ENCODE assay signal across 24 cellular contexts in genomic region chr13:24195626-24196025, GRCh38.
"Had no signal": no experiment of that assay in that cellular context is flagged by ENCODE, and none has a peak within 500 bp of the region (broad histone marks: within the 10 kb centered on the region; RNA-seq: fewer than 3 reads in every experiment).

No MANE protein-coding gene starts in this region.

- H3K36me3 ChIP-seq: colonic mucosa, gastrocnemius medialis, right atrium auricular region, sigmoid colon, tibial artery had no signal

- DNase-seq: colonic mucosa; effector CD8-positive, alpha-beta T cell; endodermal cell; foreskin fibroblast; gastrocnemius medialis; head of caudate nucleus; kidney glomerular epithelial cell; mesenchymal stem cell; mucosa of descending colon; naive B cell; nephron progenitor cell; nucleus accumbens; posterior cingulate gyrus; sigmoid colon; stimulated activated CD4-positive, alpha-beta T cell treated with anti-CD3 and anti-CD28 coated beads, Interleukin-2, amount 100 ng/mL, for 24 hours; stimulated activated CD4-positive, alpha-beta T cell treated with anti-CD3 and anti-CD28 coated beads, Interleukin-4, amount 100 ng/mL, for 24 hours; stimulated activated naive CD8-positive, alpha-beta T cell treated with anti-CD3 and anti-CD28 coated beads, Interleukin-15, Interleukin-2, amounts not matched to agents 100 U/mL and 50 U/mL, for 24 hours; substantia nigra; testis; tibial artery had no signal

- H3K4me3 ChIP-seq: colonic mucosa, gastrocnemius medialis, mucosa of descending colon, right atrium auricular region, sigmoid colon, testis, tibial artery had no signal

- H3K9me3 ChIP-seq: colonic mucosa, gastrocnemius medialis, mucosa of descending colon, right atrium auricular region, sigmoid colon, testis, tibial artery had no signal

- H3K27ac ChIP-seq: colonic mucosa, epithelial cell of prostate, gastrocnemius medialis, right atrium auricular region, sigmoid colon, testis, tibial artery had no signal

- H3K4me1 ChIP-seq: colonic mucosa, gastrocnemius medialis, right atrium auricular region, testis, tibial artery had no signal

- ATAC-seq: esophagus mucosa; gastrocnemius medialis; mucosa of descending colon; stimulated activated memory B cell treated with anti-CD40 and anti-IgM and Interleukin-4, amounts not matched to agents 10 μg/mL and 1 μg/mL and 100 μg/mL, for 72 hours; stimulated activated naive CD8-positive, alpha-beta T cell treated with anti-CD3 and anti-CD28 coated beads, Interleukin-15, Interleukin-2, amounts not matched to agents 100 U/mL and 50 U/mL, for 24 hours had no signal

- H3K27me3 ChIP-seq: colonic mucosa, gastrocnemius medialis, right atrium auricular region, sigmoid colon, testis, tibial artery had no signal
